8 cellular contexts compared by ENCODE assay signal in the genomic region with DNA sequence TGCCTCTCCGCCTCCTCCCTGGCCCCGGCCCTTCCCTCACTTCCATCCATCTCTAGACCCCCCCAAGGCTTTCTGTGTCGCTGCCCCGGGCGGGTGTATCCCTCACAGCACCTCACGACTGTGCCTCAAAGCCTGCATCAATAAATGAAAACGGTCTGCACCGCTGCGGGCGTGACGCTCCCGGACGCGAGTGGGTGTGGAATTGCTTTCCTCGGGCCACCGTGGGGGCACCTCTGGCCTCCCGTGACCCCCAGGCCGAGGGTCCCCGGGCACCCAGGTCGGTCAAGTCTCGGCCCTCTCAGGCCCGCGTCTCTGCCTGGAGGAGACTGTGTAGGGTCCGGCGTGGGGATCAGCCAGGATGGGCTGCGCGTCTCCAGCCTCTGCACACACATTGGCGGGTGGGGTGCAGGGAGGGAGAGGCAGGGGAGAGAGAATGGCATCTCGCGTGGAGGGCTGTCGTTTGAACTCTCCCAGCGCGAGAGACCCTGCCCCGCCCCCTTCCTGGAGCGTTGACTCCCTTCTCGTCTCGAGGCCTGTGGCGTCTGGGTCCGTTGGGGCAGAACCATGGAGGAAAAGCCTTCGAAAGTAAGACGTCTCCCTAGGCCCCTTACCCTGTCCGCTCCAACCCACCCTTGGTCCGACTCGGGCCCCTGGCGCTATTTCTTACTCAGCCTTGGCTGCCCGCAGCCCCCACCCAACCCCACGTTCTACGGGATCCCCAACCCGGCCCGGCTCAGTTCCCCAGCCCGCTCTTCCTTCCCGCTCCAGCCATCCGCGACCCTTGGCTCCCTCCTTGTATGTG. TPM values are rescaled to one million over a fixed set of nuclear protein-coding genes. Genes with fewer than 3 reads are reported as not detected.
A peak's percentile ranks its signal among the peaks of the same experiment; 100 is the strongest.
DNase-seq lines count a peak whose midpoint lies in the region; ATAC-seq and TF ChIP-seq lines count a peak whose summit lies in the region.

A gene with protein sequence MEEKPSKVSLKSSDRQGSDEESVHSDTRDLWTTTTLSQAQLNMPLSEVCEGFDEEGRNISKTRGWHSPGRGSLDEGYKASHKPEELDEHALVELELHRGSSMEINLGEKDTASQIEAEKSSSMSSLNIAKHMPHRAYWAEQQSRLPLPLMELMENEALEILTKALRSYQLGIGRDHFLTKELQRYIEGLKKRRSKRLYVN (plus strand): TSS at position 512 of the 802 bp plus-strand sequence. CDS start 53 bp downstream, at position 565.

- peaks cover 4 to 40% (median 28%) of the 10 kb centered on the region in 12 donors for H3K4me1 ChIP-seq in heart left ventricle
- H3K4me1 ChIP-seq in mucosa of descending colon (ENCODE audit: low read depth), result peaks cover 31% of the 10 kb centered on the region
- H3K4me1 ChIP-seq in aorta (ENCODE audit: control insufficient read depth in 1 of 2, insufficient read depth in 2 of 2, low read length in 2 of 2), result no peaks in the 10 kb centered on the region

- H3K36me3 ChIP-seq in heart left ventricle, result no peaks in the 10 kb centered on the region
- H3K36me3 ChIP-seq in mucosa of descending colon (ENCODE audit: low read depth), result no peaks in the 10 kb centered on the region
- H3K36me3 ChIP-seq in aorta (ENCODE audit: control insufficient read depth in 1 of 2, insufficient read depth in 2 of 2, low read length in 1 of 2), result no peaks in the 10 kb centered on the region

- H3K9me3 ChIP-seq in heart left ventricle (no peaks in the 10 kb centered on the region), mucosa of descending colon (no peaks in the 10 kb centered on the region), aorta (ENCODE audit: control insufficient read depth, low read length) (no peaks in the 10 kb centered on the region)

- no peak for TF ChIP-seq POLR2A in heart left ventricle (IDR thresholded peaks at IDR 0.05)

- H3K27ac ChIP-seq in heart left ventricle (peak within 1 kb of the TSS in 3 of 12 donors; percentile 39 to 63 (median 43)), caudate nucleus (ENCODE audit: low read depth, low read length) (peak within 1 kb of the TSS; percentile 54), aorta (ENCODE audit: low read depth in 1 of 2, low read length in 2 of 2) (no peak within 1 kb of the TSS)

- TF ChIP-seq CTCF in heart left ventricle (IDR thresholded peaks at IDR 0.05), result no peak
- no peak for TF ChIP-seq CTCF in mucosa of descending colon (IDR thresholded peaks at IDR 0.05)

- peaks cover 8 to 61% (median 40%) of the 10 kb centered on the region in 9 donors for H3K27me3 ChIP-seq in heart left ventricle
- no peaks in the 10 kb centered on the region for H3K27me3 ChIP-seq in aorta (ENCODE audit: control insufficient read depth in 1 of 2, insufficient read depth in 2 of 2, low read length in 1 of 2)

- ATAC-seq in heart left ventricle, result no peak
- ATAC-seq in mucosa of descending colon, result no peak
- ATAC-seq in aorta (ENCODE audit: low FRiP score), result peak; percentile 27
- ATAC-seq in esophagus mucosa, result no peak
- no peak for ATAC-seq in GM21423 (IDR thresholded peaks at IDR 0.05; ENCODE audit: unreplicated experiment)

- intact Hi-C loops in heart left ventricle (cut with DNase I) (loop anchor here (1.0 to 10.0 kb wide), 9 partner anchors 43 to 325 kb away; partner anchors contain the start of genes PLCB3 (in 3 of the 10), COX8A (in 1 of the 10) and STIP1 (in 1 of the 10)), cardiac septum (cut with DNase I) (loop anchor here (2.0 to 5.0 kb wide), 3 partner anchors 33 to 95 kb away; partner anchors contain the start of gene PLCB3), mucosa of descending colon (cut with DNase I, micrococcal nuclease) (loop anchor here (5.0 to 10.0 kb wide), 2 partner anchors 93 to 95 kb away; partner anchors contain the start of gene FERMT3 (in 2 of the 2)), aorta (cut with DNase I) (loop anchor here (2.0 to 5.0 kb wide), 3 partner anchors 95 to 113 kb away; partner anchors contain the start of gene STIP1 (in 1 of the 2))

- H3K4me3 ChIP-seq in heart left ventricle (peak within 1 kb of the TSS; percentile 18 to 57 (median 44)), mucosa of descending colon (no peak within 1 kb of the TSS), aorta (ENCODE audit: low read length in 2 of 2) (peak within 1 kb of the TSS in 1 of 2 donors; percentile 16)

- DNase-seq in heart left ventricle (peak in 1 of 5 donors; percentile 8), cardiac septum (ENCODE audit: low spot score) (no peak), caudate nucleus (lab: John Stamatoyannopoulos, UW) (peak in 1 of 61 donors; percentile 34), mucosa of descending colon (peak in 2 of 3 donors; percentile 55 to 56), aorta (no peak), T-helper 9 cell (no peak)

- 12 to 23% (median 14%) methylated on average over 40 to 54 of the region's 54 CpGs for WGBS in heart left ventricle, 4 donors
- WGBS in aorta, 2 donors, result 6 to 10% methylated on average over 47 to 54 of the region's 54 CpGs

RNA-seq across cellular contexts. Expression of the gene that starts here (rescaled TPM):
- total RNA-seq in heart left ventricle (not detected), cardiac septum (not detected), mucosa of descending colon (not detected), aorta (not detected), esophagus mucosa (1.3 TPM)
- polyA plus RNA-seq in heart left ventricle (not detected), aorta (not detected)

Comparison
In these comparisons a context has a peak if more than half of its experiments do, and no peak if none do; other contexts are left out.
1. Peak in DNase-seq in mucosa of descending colon; RNA of the gene not detected or under 1 TPM.
2. Peak in ATAC-seq in aorta; RNA of the gene not detected or under 1 TPM.